Comparison of ENCODE assay signal across 10 cellular contexts in the genomic region with DNA sequence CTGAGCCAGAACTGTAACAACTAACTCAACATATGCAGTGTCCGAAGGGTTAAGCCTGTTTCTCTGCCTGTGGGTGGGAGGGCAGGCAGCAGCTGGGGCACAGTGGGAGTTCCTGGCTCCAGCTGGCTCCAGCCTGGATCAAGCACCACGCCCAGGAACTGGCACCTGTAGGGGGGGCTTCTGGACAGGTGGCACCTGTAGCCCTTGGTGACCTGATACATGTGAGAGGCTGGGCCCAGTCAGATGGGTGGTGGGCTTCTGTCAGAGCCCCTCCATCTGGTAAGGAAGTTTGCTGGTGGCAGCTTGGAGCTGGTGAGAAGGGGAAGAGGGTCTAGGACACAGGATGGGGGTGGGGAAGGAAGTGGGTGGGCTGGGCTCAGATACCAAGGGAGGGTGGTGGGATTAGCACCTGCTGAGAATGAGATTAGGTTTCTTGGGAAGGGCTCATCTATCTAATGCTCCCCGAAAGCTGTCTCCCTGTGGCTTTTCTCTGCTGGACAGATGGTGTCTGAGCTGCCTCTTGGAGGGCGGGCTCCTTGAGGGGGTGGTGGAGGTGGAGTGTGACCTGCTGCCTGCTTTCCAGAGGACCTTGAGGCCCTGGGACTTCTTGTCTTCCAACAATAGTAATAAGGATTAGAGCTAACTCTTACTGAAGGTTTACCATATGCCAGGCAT. TPM values are rescaled to one million over a fixed set of nuclear protein-coding genes. Genes with fewer than 3 reads are reported as not detected.
DNase-seq lines count a peak whose midpoint lies in the region; ATAC-seq, FAIRE-seq and TF ChIP-seq lines count a peak whose summit lies in the region.
"Had no signal": no experiment of that assay in that cellular context is flagged by ENCODE, and none has a peak within 500 bp of the region (broad histone marks: within the 10 kb centered on the region; RNA-seq: fewer than 3 reads in every experiment).

No MANE protein-coding gene starts in this region.

- H2AFZ ChIP-seq in SU-DHL-6 (ENCODE audit: low read depth, low read length, severe bottlenecking): no peak overlapping the region

- H3K9me2 ChIP-seq in SU-DHL-6 (replicated peaks; ENCODE audit: insufficient read depth, low read length): no peaks in the 10 kb centered on the region

- no peak overlapping the region for H3K4me2 ChIP-seq in SU-DHL-6 (ENCODE audit: low read depth, low read length, poor library complexity, severe bottlenecking)

- no peaks in the 10 kb centered on the region for H3K27me3 ChIP-seq in SU-DHL-6 (ENCODE audit: low read length)
- no peaks in the 10 kb centered on the region for H3K27me3 ChIP-seq in liver (ENCODE audit: control insufficient read depth in 4 of 4, insufficient read depth in 4 of 4, low read length in 3 of 4)

- FAIRE-seq in urothelium cell line (lab: Jason Lieb, UNC): no peak
- FAIRE-seq: endothelial cell of umbilical vein had no signal

- H3K36me3 ChIP-seq in HEK293 (ENCODE audit: control insufficient read depth in 2 of 2, insufficient read depth in 1 of 2, low read length in 2 of 2) (no peaks in the 10 kb centered on the region; a peak in 1 of 3 replicates), SU-DHL-6 (ENCODE audit: low read length) (no peaks in the 10 kb centered on the region), liver (ENCODE audit: control insufficient read depth in 4 of 4, insufficient read depth in 3 of 4, low read depth in 1 of 4, low read length in 3 of 4) (peaks cover 0 to 7% (median 1%) of the 10 kb centered on the region in 4 donors)

- 79% methylated on average over 4 of the region's 4 CpGs for WGBS in liver

- H3K27ac ChIP-seq in HEK293 (ENCODE audit: extremely low read depth, low read depth, low read length) (no peak overlapping the region), SU-DHL-6 (ENCODE audit: low read depth, low read length) (peak overlapping the region; percentile 24; the same call in 1 of the 2 replicates), liver (ENCODE audit: low read depth in 1 of 2, low read length in 2 of 2) (peak overlapping the region; percentile 74 to 97)

- DNase-seq in A172 (ENCODE audit: low spot score): peak; percentile 59
- no peak for DNase-seq in NCI-H1436 treated with DMSO at 0.1 percent for 48 hours (lab: John Stamatoyannopoulos, UW)
- no peak for DNase-seq in stimulated activated CD4-positive, alpha-beta T cell treated with anti-CD3 and anti-CD28 coated beads, Interleukin-12 subunit alpha, Interleukin-12 subunit beta, amount 100 ng/mL, for 4 hours
- no peak for DNase-seq in urothelium cell line (ENCODE audit: low spot score)
- DNase-seq: posterior cingulate gyrus had no signal

- no peaks in the 10 kb centered on the region for H4K20me1 ChIP-seq in SU-DHL-6 (ENCODE audit: low read depth, low read length)

- POLR2A ChIA-PET in HEK293 (lab: Yijun Ruan, JAX): interaction anchor here (1.0 kb wide), 1 partner anchor 30 kb away, joined by 3 read pairs; no protein-coding TSS in a partner anchor

- CTCF ChIA-PET in HEK293 (lab: Yijun Ruan, JAX): interaction anchor here (1.3 to 3.3 kb wide), 3 partner anchors 29 to 81 kb away, joined by 4 to 23 read pairs (median 6); partner anchors contain the start of gene BCL2L1

- peaks cover 17% of the 10 kb centered on the region for H3F3A ChIP-seq in SU-DHL-6 (ENCODE audit: insufficient read depth)

- TF ChIP-seq CTCF in HEK293 (tag by site-specific recombination; IDR thresholded peaks at IDR 0.05) (no peak), SU-DHL-6 (IDR thresholded peaks at IDR 0.05; ENCODE audit: insufficient read depth, low read length, poor library complexity, severe bottlenecking) (no peak), liver (IDR thresholded peaks at IDR 0.05; ENCODE audit: low read depth, low read length, missing input control) (no peak)

- TF ChIP-seq RAD21 in liver (IDR thresholded peaks at IDR 0.05): no peak

- H3K4me3 ChIP-seq in HEK293 (ENCODE audit: low read depth, low read length) (no peak overlapping the region), SU-DHL-6 (ENCODE audit: insufficient read depth, low read length, poor library complexity, severe bottlenecking) (no peak overlapping the region), liver (ENCODE audit: low read depth in 1 of 3, low read length in 3 of 3) (no peak overlapping the region)

- H3K9ac ChIP-seq in SU-DHL-6 (ENCODE audit: low read length) (no peak overlapping the region), liver (ENCODE audit: low read depth in 1 of 2, low read length in 2 of 2) (no peak overlapping the region)

- peaks cover 17% of the 10 kb centered on the region for H3K4me1 ChIP-seq in HEK293 (ENCODE audit: control insufficient read depth, insufficient read depth, low read length)
- H3K4me1 ChIP-seq in liver (ENCODE audit: control insufficient read depth in 4 of 4, insufficient read depth in 4 of 4, low read length in 3 of 4): peaks cover 13 to 32% (median 23%) of the 10 kb centered on the region in 4 donors

- H3K79me2 ChIP-seq in SU-DHL-6 (ENCODE audit: insufficient read depth, low read length): peaks cover 43% of the 10 kb centered on the region

- ATAC-seq in HG03025 (IDR thresholded peaks at IDR 0.05; ENCODE audit: low FRiP score, unreplicated experiment): no peak

- H3K9me3 ChIP-seq in HEK293 (ENCODE audit: control insufficient read depth, insufficient read depth, low read depth, low read length) (no peaks in the 10 kb centered on the region), SU-DHL-6 (ENCODE audit: insufficient read depth, low read length) (no peaks in the 10 kb centered on the region), liver (ENCODE audit: control insufficient read depth in 4 of 4, low read length in 3 of 4) (no peaks in the 10 kb centered on the region)

TF ChIP-seq in HEK293, 187 proteins besides CTCF, POLR2A, EP300 and RAD21 (continues in another document):
- TF ChIP-seq ZBTB10 (tag by site-specific recombination; IDR thresholded peaks at IDR 0.05): no peak

TF ChIP-seq in liver, 16 proteins besides CTCF, POLR2A, EP300 and RAD21:
- TF ChIP-seq GABPA (IDR thresholded peaks at IDR 0.05 in 1 of 2, conservative IDR thresholded peaks at IDR 0.05 in 1 of 2) (no peak), EGR1 (IDR thresholded peaks at IDR 0.05; ENCODE audit: low read depth in 2 of 2) (no peak), TAF1 (conservative IDR thresholded peaks at IDR 0.05) (no peak), MAX (IDR thresholded peaks at IDR 0.05) (no peak), SP1 (IDR thresholded peaks at IDR 0.05) (no peak), NR2F2 (IDR thresholded peaks at IDR 0.05) (no peak), JUND (IDR thresholded peaks at IDR 0.05) (no peak), RXRA (IDR thresholded peaks at IDR 0.05) (no peak), YY1 (IDR thresholded peaks at IDR 0.05) (no peak), FOXA2 (IDR thresholded peaks at IDR 0.05) (no peak), HNF4A (conservative IDR thresholded peaks at IDR 0.05) (no peak)

RNA-seq across cellular contexts. Expression of gene BCL2L1, which starts 28.5 kb away (rescaled TPM):
- 202 and 212 TPM in 2 replicates for total RNA-seq in A172 (2014; rRNA removed; shearing (Covaris generic))
- 100 to 1,000 TPM in 1 of 2 donors, 10 to 100 TPM in 1; 48.4 to 124 TPM for total RNA-seq in liver
- polyA plus RNA-seq in liver: 10 to 100 TPM; 29.7 to 43.7 TPM

RNA-seq across cellular contexts. Expression of gene TPX2, which starts 45.0 kb away (rescaled TPM):
- 224 and 245 TPM in 2 replicates for total RNA-seq in A172 (2014; rRNA removed; shearing (Covaris generic))
- total RNA-seq in liver: 10 to 100 TPM in 1 of 2 donors, 1 to 10 TPM in 1; 1.3 to 40.8 TPM
- polyA plus RNA-seq in liver: 1 to 10 TPM; 1.1 to 3.6 TPM

RNA-seq across cellular contexts. Expression of gene COX4I2, which starts 56.4 kb away (rescaled TPM):
- total RNA-seq in A172 (2014; rRNA removed; shearing (Covaris generic)): not detected in 2 replicates
- under 1 TPM in 1 of 2 donors, not detected in 1; 0.59 TPM for total RNA-seq in liver
- polyA plus RNA-seq in liver: under 1 TPM; 0.35 to 0.81 TPM
- total RNA-seq: endothelial cell of umbilical vein had no signal
- polyA plus RNA-seq: endothelial cell of umbilical vein had no signal
